In the genomic region with DNA sequence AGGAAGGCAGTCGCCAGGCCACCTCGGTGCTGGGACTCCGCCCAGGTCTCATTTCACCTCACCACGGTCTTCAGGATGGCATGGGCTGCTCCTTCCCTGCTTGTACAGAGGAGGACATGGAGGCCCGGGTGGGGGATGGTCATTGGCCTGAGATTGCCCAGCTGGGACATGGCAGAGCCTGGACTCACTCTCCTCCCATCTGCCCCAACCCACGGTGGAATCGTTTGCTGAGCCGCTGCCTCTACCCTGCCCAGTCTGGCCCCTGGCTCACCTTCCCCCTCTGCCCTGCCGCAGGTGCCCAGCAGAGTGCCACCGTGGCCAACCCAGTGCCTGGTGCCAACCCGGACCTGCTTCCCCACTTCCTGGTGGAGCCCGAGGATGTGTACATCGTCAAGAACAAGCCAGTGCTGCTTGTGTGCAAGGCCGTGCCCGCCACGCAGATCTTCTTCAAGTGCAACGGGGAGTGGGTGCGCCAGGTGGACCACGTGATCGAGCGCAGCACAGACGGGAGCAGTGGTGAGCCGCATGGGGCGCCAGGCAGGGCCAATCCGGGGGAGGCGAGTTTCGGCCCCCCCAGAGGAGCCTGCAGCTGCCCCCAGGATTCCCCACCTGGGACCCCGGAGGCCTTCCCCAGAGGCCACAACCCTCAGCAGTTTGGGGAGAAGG, we compare ENCODE assay signal across 14 cellular contexts. TPM values are rescaled to one million over a fixed set of nuclear protein-coding genes. Genes with fewer than 3 reads are reported as not detected.
DNase-seq lines count a peak whose midpoint lies in the region; ATAC-seq and TF ChIP-seq lines count a peak whose summit lies in the region.
"Had no signal": no experiment of that assay in that cellular context is flagged by ENCODE, and none has a peak within 500 bp of the region (broad histone marks: within the 10 kb centered on the region; RNA-seq: fewer than 3 reads in every experiment).

No MANE protein-coding gene starts in this region.

- H2BK15ac ChIP-seq in mesendoderm (replicated peaks; ENCODE audit: low read depth): no peak overlapping the region

- H4K20me1 ChIP-seq in OCI-LY7 (ENCODE audit: insufficient read depth, low read length): no peaks in the 10 kb centered on the region

- H3K27me3 ChIP-seq in right cardiac atrium (ENCODE audit: control insufficient read depth, insufficient read depth): no peaks in the 10 kb centered on the region
- H3K27me3 ChIP-seq in right atrium auricular region: no peaks in the 10 kb centered on the region
- peaks cover 48% of the 10 kb centered on the region for H3K27me3 ChIP-seq in foreskin keratinocyte
- H3K27me3 ChIP-seq in mesendoderm (ENCODE audit: insufficient read depth, low read length, poor library complexity): no peaks in the 10 kb centered on the region

- no peak overlapping the region for H3K18ac ChIP-seq in mesendoderm (ENCODE audit: low read length)

- no peak overlapping the region for H4K8ac ChIP-seq in mesendoderm (ENCODE audit: low read depth, low read length)

- H3K4me3 Mint-ChIP-seq in activated T-helper 1 cell treated with anti-CD3 and anti-CD28 coated beads, Interleukin-12 subunit alpha, Interleukin-12 subunit beta, Interleukin-2, Interleukin-4 antibody, amounts not matched to agents 30 ng/mL and 10 ng/mL and 1 ng/mL, durations not matched to agents 14 hours and 24 hours and 36 hours: no peak overlapping the region

- CTCF ChIA-PET in OCI-LY7 (lab: Charles Lee; ENCODE audit: unreplicated experiment): no interaction called here

- no peak overlapping the region for H4K5ac ChIP-seq in mesendoderm (ENCODE audit: low read length)

- no peak overlapping the region for H2BK5ac ChIP-seq in mesendoderm (ENCODE audit: low read length)

- H3K4ac ChIP-seq in mesendoderm (ENCODE audit: low read depth, low read length): no peak overlapping the region

- ATAC-seq in right cardiac atrium (no peak), foreskin keratinocyte (peak; percentile 18)

- H3K36me3 ChIP-seq in right atrium auricular region (no peaks in the 10 kb centered on the region), OCI-LY7 (ENCODE audit: insufficient read depth, low read length) (no peaks in the 10 kb centered on the region), mesendoderm (ENCODE audit: control insufficient read depth, insufficient read depth, low read length) (no peaks in the 10 kb centered on the region)

- H3K23ac ChIP-seq in mesendoderm (ENCODE audit: low read length): no peak overlapping the region

- H3K27ac ChIP-seq in right cardiac atrium (ENCODE audit: low read length): no peak overlapping the region
- no peak overlapping the region for H3K27ac ChIP-seq in right atrium auricular region
- no peak overlapping the region for H3K27ac ChIP-seq in OCI-LY7 (ENCODE audit: low read depth, low read length, poor library complexity, severe bottlenecking)
- H3K27ac ChIP-seq in foreskin keratinocyte: no peak overlapping the region
- no peak overlapping the region for H3K27ac ChIP-seq in mesendoderm (ENCODE audit: low read depth, low read length)

- H2BK120ac ChIP-seq in mesendoderm (ENCODE audit: low read depth, low read length): no peak overlapping the region

- H3K79me1 ChIP-seq in mesendoderm (ENCODE audit: low read length): no peaks in the 10 kb centered on the region

- no peaks in the 10 kb centered on the region for H3K36me3 Mint-ChIP-seq in activated T-helper 1 cell treated with anti-CD3 and anti-CD28 coated beads, Interleukin-12 subunit alpha, Interleukin-12 subunit beta, Interleukin-2, Interleukin-4 antibody, amounts not matched to agents 30 ng/mL and 10 ng/mL and 1 ng/mL, durations not matched to agents 14 hours and 24 hours and 36 hours (ENCODE audit: low read depth)

- TF ChIP-seq CTCF in right atrium auricular region (IDR thresholded peaks at IDR 0.05) (no peak), OCI-LY7 (conservative IDR thresholded peaks at IDR 0.05; ENCODE audit: low read length) (peak; percentile 23; the same call in 1 of the 2 replicates), foreskin keratinocyte (conservative IDR thresholded peaks at IDR 0.05) (no peak)

- intact Hi-C loops in right cardiac atrium (cut with DNase I): no loop called here
- intact Hi-C loops in OCI-LY7 (cut with micrococcal nuclease; ENCODE audit: unreplicated experiment): no loop called here
- intact Hi-C loops in activated T-helper 1 cell treated with anti-CD3 and anti-CD28 coated beads, Interleukin-12 subunit alpha, Interleukin-12 subunit beta, Interleukin-2, Interleukin-4 antibody, amounts not matched to agents 30 ng/mL and 10 ng/mL and 1 ng/mL, durations not matched to agents 14 hours and 24 hours and 36 hours (cut with micrococcal nuclease): no loop called here

- H3K27ac Mint-ChIP-seq in activated T-helper 1 cell treated with anti-CD3 and anti-CD28 coated beads, Interleukin-12 subunit alpha, Interleukin-12 subunit beta, Interleukin-2, Interleukin-4 antibody, amounts not matched to agents 30 ng/mL and 10 ng/mL and 1 ng/mL, durations not matched to agents 14 hours and 24 hours and 36 hours: no peak overlapping the region

- peaks cover 21% of the 10 kb centered on the region for H3K27me3 Mint-ChIP-seq in activated T-helper 1 cell treated with anti-CD3 and anti-CD28 coated beads, Interleukin-12 subunit alpha, Interleukin-12 subunit beta, Interleukin-2, Interleukin-4 antibody, amounts not matched to agents 30 ng/mL and 10 ng/mL and 1 ng/mL, durations not matched to agents 14 hours and 24 hours and 36 hours (ENCODE audit: insufficient read depth)

- H3K4me1 ChIP-seq in right cardiac atrium (ENCODE audit: control insufficient read depth, insufficient read depth, low read length) (no peaks in the 10 kb centered on the region), right atrium auricular region (no peaks in the 10 kb centered on the region), OCI-LY7 (ENCODE audit: insufficient read depth, low read length, poor library complexity, severe bottlenecking) (peaks cover 9% of the 10 kb centered on the region), foreskin keratinocyte (no peaks in the 10 kb centered on the region), mesendoderm (ENCODE audit: control insufficient read depth, low read depth, low read length) (peaks cover 7% of the 10 kb centered on the region)

- POLR2A ChIA-PET in OCI-LY7 (lab: Charles Lee): no interaction called here

- BruUV-seq in OCI-LY7 (replicated peaks; lab: Mats Ljungman, UMichigan): no TSS peak

- H3K9ac ChIP-seq in mesendoderm (ENCODE audit: low read length): no peak overlapping the region

- H3K4me3 ChIP-seq in right cardiac atrium (ENCODE audit: low read length) (no peak overlapping the region), right atrium auricular region (no peak overlapping the region), OCI-LY7 (ENCODE audit: low read depth, low read length, poor library complexity, severe bottlenecking) (no peak overlapping the region), mesendoderm (ENCODE audit: low read length) (no peak overlapping the region)

- peak overlapping the region; percentile 57 for H3K4me2 ChIP-seq in OCI-LY7 (ENCODE audit: low read length)
- H3K4me2 ChIP-seq in mesendoderm (ENCODE audit: low read length): no peak overlapping the region

- DNase-seq in right cardiac atrium: peak in 2 of 3 donors; percentile 36 to 49
- no peak for DNase-seq in right atrium auricular region (ENCODE audit: low spot score)
- peak; percentile 23 for DNase-seq in OCI-LY7 (ENCODE audit: low spot score)
- DNase-seq in foreskin keratinocyte: no peak
- no peak for DNase-seq in activated T-helper 1 cell treated with anti-CD3 and anti-CD28 coated beads, Interleukin-12 subunit alpha, Interleukin-12 subunit beta, Interleukin-2, Interleukin-4 antibody, amounts not matched to agents 30 ng/mL and 10 ng/mL and 1 ng/mL, durations not matched to agents 14 hours and 24 hours and 36 hours (ENCODE audit: low spot score)
- no peak for DNase-seq in NK-92 (lab: John Stamatoyannopoulos, UW; ENCODE audit: unreplicated experiment)
- no peak for DNase-seq in NCI-H748 treated with DMSO at 0.1 percent for 48 hours (lab: John Stamatoyannopoulos, UW)
- DNase-seq in mesendoderm: no peak
- DNase-seq: DMS79 treated with DMSO at 0.1 percent for 48 hours, NCI-H187 treated with DMSO at 0.1 percent for 48 hours, SHP77 treated with DMSO at 0.1 percent for 48 hours had no signal

- WGBS in right cardiac atrium: 61% methylated on average over 28 of the region's 28 CpGs
- no CpG with 5 or more reads among the region's 28 CpGs for WGBS in mesendoderm (ENCODE audit: extremely low coverage, insufficient coverage, low lambda C conversion rate)

- no peak overlapping the region for H3K56ac ChIP-seq in mesendoderm (ENCODE audit: low read length)

- no peak overlapping the region for H2AK5ac ChIP-seq in mesendoderm (ENCODE audit: low read length)

- H3K9me3 ChIP-seq in right cardiac atrium (ENCODE audit: control insufficient read depth, low read length) (no peaks in the 10 kb centered on the region), right atrium auricular region (no peaks in the 10 kb centered on the region), OCI-LY7 (ENCODE audit: low read length) (no peaks in the 10 kb centered on the region)

- H3K79me2 ChIP-seq in OCI-LY7 (ENCODE audit: insufficient read depth, low read depth, low read length): no peaks in the 10 kb centered on the region
- no peaks in the 10 kb centered on the region for H3K79me2 ChIP-seq in mesendoderm (ENCODE audit: control insufficient read depth, insufficient read depth, low read length)

- no peaks in the 10 kb centered on the region for H3K9me3 Mint-ChIP-seq in activated T-helper 1 cell treated with anti-CD3 and anti-CD28 coated beads, Interleukin-12 subunit alpha, Interleukin-12 subunit beta, Interleukin-2, Interleukin-4 antibody, amounts not matched to agents 30 ng/mL and 10 ng/mL and 1 ng/mL, durations not matched to agents 14 hours and 24 hours and 36 hours

- no peaks in the 10 kb centered on the region for H3K4me1 Mint-ChIP-seq in activated T-helper 1 cell treated with anti-CD3 and anti-CD28 coated beads, Interleukin-12 subunit alpha, Interleukin-12 subunit beta, Interleukin-2, Interleukin-4 antibody, amounts not matched to agents 30 ng/mL and 10 ng/mL and 1 ng/mL, durations not matched to agents 14 hours and 24 hours and 36 hours (ENCODE audit: low read depth)

- no peak overlapping the region for H2AFZ ChIP-seq in OCI-LY7 (ENCODE audit: low read length)

- H3K9me2 ChIP-seq in OCI-LY7 (ENCODE audit: insufficient read depth, low read length): no peaks in the 10 kb centered on the region

RNA-seq across cellular contexts. Expression of a gene that starts 36.7 kb away (rescaled TPM):
- total RNA-seq in right cardiac atrium: 10 to 100 TPM; 10.9 to 15.4 (median 11.7) TPM
- 8.3 TPM for polyA plus RNA-seq in right cardiac atrium
- total RNA-seq in right atrium auricular region: 1 to 10 TPM in 1 of 2 donors, under 1 TPM in 1; 0.85 to 4.4 TPM
- 0.38 TPM in 1 of 2 replicates, not detected in the other for total RNA-seq in OCI-LY7 (2014; rRNA removed; shearing (Covaris generic))
- not detected in 2 replicates for total RNA-seq in OCI-LY7 (2022)
- total RNA-seq in foreskin keratinocyte: not detected in 2 replicates
- not detected in 2 replicates for polyA plus RNA-seq in foreskin keratinocyte
- 0.44 and 0.51 TPM in 2 replicates for total RNA-seq in activated T-helper 1 cell treated with anti-CD3 and anti-CD28 coated beads, Interleukin-12 subunit alpha, Interleukin-12 subunit beta, Interleukin-2, Interleukin-4 antibody, amounts not matched to agents 30 ng/mL and 10 ng/mL and 1 ng/mL, durations not matched to agents 14 hours and 24 hours and 36 hours
- not detected for polyA plus RNA-seq in mesendoderm (2013, experiment 1 of 2)
- not detected for polyA plus RNA-seq in mesendoderm (2013, experiment 2 of 2)
- total RNA-seq: A172, G401 had no signal
- polyA plus RNA-seq: BJ had no signal

RNA-seq across cellular contexts. Expression of a gene that starts 52.1 kb away (rescaled TPM):
- total RNA-seq in right cardiac atrium: under 1 TPM; 0.17 to 0.85 (median 0.44) TPM
- 0.68 TPM for polyA plus RNA-seq in right cardiac atrium
- total RNA-seq in right atrium auricular region: not detected
- not detected in 2 replicates for total RNA-seq in OCI-LY7 (2014; rRNA removed; shearing (Covaris generic))
- not detected in 2 replicates for total RNA-seq in OCI-LY7 (2022)
- total RNA-seq in foreskin keratinocyte: 0.18 and 0.51 TPM in 2 replicates
- polyA plus RNA-seq in foreskin keratinocyte: 0.18 and 0.46 TPM in 2 replicates
- total RNA-seq in activated T-helper 1 cell treated with anti-CD3 and anti-CD28 coated beads, Interleukin-12 subunit alpha, Interleukin-12 subunit beta, Interleukin-2, Interleukin-4 antibody, amounts not matched to agents 30 ng/mL and 10 ng/mL and 1 ng/mL, durations not matched to agents 14 hours and 24 hours and 36 hours: not detected in 2 replicates
- 0.21 TPM for polyA plus RNA-seq in mesendoderm (2013, experiment 1 of 2)
- 0.17 TPM for polyA plus RNA-seq in mesendoderm (2013, experiment 2 of 2)
- total RNA-seq: G401 had no signal
- polyA plus RNA-seq: BJ had no signal

Comparison
In these comparisons a context has a peak if more than half of its experiments do, and no peak if none do; other contexts are left out.
1. DNase-seq: peak in right cardiac atrium (2 of 3) and OCI-LY7 (single experiment); none in right atrium auricular region (single experiment), foreskin keratinocyte (0 of 2), activated T-helper 1 cell treated with anti-CD3 and anti-CD28 coated beads, Interleukin-12 subunit alpha, Interleukin-12 subunit beta, Interleukin-2, Interleukin-4 antibody, amounts not matched to agents 30 ng/mL and 10 ng/mL and 1 ng/mL, durations not matched to agents 14 hours and 24 hours and 36 hours (single experiment), NK-92 (single experiment), NCI-H748 treated with DMSO at 0.1 percent for 48 hours (single experiment) and mesendoderm (single experiment).